ENCODE assay signal across 27 cellular contexts in the genomic region with DNA sequence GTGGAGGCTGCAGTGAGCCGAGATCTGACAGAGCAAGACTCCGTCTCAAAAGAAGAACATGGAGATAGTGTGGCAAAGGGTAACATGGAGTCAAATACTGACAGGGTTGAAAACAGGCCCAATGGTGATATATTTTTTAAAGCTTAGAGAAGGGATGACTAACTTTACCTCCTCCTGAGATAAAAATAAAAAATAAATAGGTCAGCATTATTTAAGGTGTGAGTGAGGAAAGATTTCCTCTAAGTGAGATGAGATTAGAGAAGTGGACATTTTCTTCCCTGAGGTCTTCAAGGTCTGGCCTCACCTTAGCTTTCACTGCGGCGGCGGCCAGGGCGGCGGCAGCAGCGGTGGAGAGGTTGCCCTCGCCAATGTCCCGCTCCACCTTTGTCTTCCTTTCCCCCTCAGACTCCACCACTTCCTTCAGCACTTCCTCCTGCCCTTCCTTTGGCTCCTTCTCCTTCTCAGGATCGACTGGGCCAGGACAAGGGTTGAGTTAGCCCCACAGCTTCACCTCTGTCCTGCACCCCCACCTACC. TPM values are rescaled to one million over a fixed set of nuclear protein-coding genes. Genes with fewer than 3 reads are reported as not detected.
DNase-seq lines count a peak whose midpoint lies in the region; ATAC-seq, FAIRE-seq and TF ChIP-seq lines count a peak whose summit lies in the region.
"Had no signal": no experiment of that assay in that cellular context is flagged by ENCODE, and none has a peak within 500 bp of the region (broad histone marks: within the 10 kb centered on the region; RNA-seq: fewer than 3 reads in every experiment).

No MANE protein-coding gene starts in this region.

- no peak overlapping the region for H3K14ac ChIP-seq in IMR-90 (replicated peaks; ENCODE audit: low read depth, low read length)

- no peak for TF ChIP-seq POLR2A in IMR-90 (IDR thresholded peaks at IDR 0.05; ENCODE audit: low read depth, low read length)
- TF ChIP-seq POLR2A in K562 (conservative IDR thresholded peaks at IDR 0.05), result no peak

- no peak overlapping the region for H2BK120ac ChIP-seq in IMR-90 (ENCODE audit: low read depth, low read length)

- H3K4me2 ChIP-seq in IMR-90 (ENCODE audit: low read depth, low read length), result no peak overlapping the region
- H3K4me2 ChIP-seq in K562 (ENCODE audit: insufficient read depth, low read length), result no peak overlapping the region
- H3K4me2 ChIP-seq: smooth muscle cell had no signal

- FAIRE-seq in K562 (lab: Jason Lieb, UNC), result no peak
- FAIRE-seq: A204.1, pancreas had no signal

- no peak overlapping the region for H4K8ac ChIP-seq in IMR-90 (ENCODE audit: low read depth in 2 of 2, low read length in 2 of 2)

- H3K4me3 Mint-ChIP-seq in activated T-cell treated with anti-CD3 and anti-CD28 coated beads, Interleukin-2, amount 50 U/mL, for 24 hours, result no peak overlapping the region
- H3K4me3 Mint-ChIP-seq in nephron progenitor cell, result no peak overlapping the region
- H3K4me3 Mint-ChIP-seq: nephron had no signal

- H3K18ac ChIP-seq in IMR-90 (ENCODE audit: low read depth, low read length), result no peak overlapping the region

- H4K91ac ChIP-seq in IMR-90 (ENCODE audit: insufficient read depth, low read depth, low read length), result no peak overlapping the region

- H3K4me3 ChIP-seq in IMR-90 (ENCODE audit: insufficient read depth, low read depth, low read length), result no peak overlapping the region
- no peak overlapping the region for H3K4me3 ChIP-seq in K562
- H3K4me3 ChIP-seq: left lung, MG63, pancreas, SJSA1, smooth muscle cell, tibial nerve had no signal

- no peak overlapping the region for H3K56ac ChIP-seq in IMR-90 (ENCODE audit: extremely low read depth, insufficient read depth, low read length)

- no peak overlapping the region for H2AK5ac ChIP-seq in IMR-90 (ENCODE audit: low read depth, low read length)

- WGBS in IMR-90 (ENCODE audit: extremely low coverage in 2 of 2, insufficient read length in 1 of 2), 2 experiments, result 89% methylated on average over 8 of the region's 11 CpGs; no CpG with 5 or more reads in 1 of the 2 experiments
- 97% methylated on average over 11 of the region's 11 CpGs for WGBS in K562 (ENCODE audit: insufficient coverage, low coverage, missing lambda C conversion rate)

- no peak overlapping the region for H3K23ac ChIP-seq in IMR-90 (ENCODE audit: low read depth, low read length)

- H3K79me2 ChIP-seq in K562 (ENCODE audit: control insufficient read depth, insufficient read depth, low read length), result no peaks in the 10 kb centered on the region

- no peak for TF ChIP-seq CTCF in IMR-90 (conservative IDR thresholded peaks at IDR 0.05; ENCODE audit: low read depth, low read length)
- TF ChIP-seq CTCF in K562 (IDR thresholded peaks at IDR 0.05 in 2 of 3, conservative IDR thresholded peaks at IDR 0.05 in 1 of 3; ENCODE audit: insufficient read depth in 2 of 3, low read depth in 1 of 3, low read length in 3 of 3), result no peak
- no peak for TF ChIP-seq CTCF in nephron progenitor cell (IDR thresholded peaks at IDR 0.05)

- peak overlapping the region; percentile 66 for H3K27ac Mint-ChIP-seq in activated T-cell treated with anti-CD3 and anti-CD28 coated beads, Interleukin-2, amount 50 U/mL, for 24 hours
- peak overlapping the region; percentile 89 for H3K27ac Mint-ChIP-seq in nephron progenitor cell

- H4K20me1 ChIP-seq in IMR-90 (ENCODE audit: insufficient read depth, low read length), result peaks cover 9% of the 10 kb centered on the region
- no peaks in the 10 kb centered on the region; the same call in 1 of the 2 replicates for H4K20me1 ChIP-seq in K562 (replicated peaks; ENCODE audit: control insufficient read depth, insufficient read depth, low read length)

- H3K36me3 Mint-ChIP-seq in activated T-cell treated with anti-CD3 and anti-CD28 coated beads, Interleukin-2, amount 50 U/mL, for 24 hours (ENCODE audit: low read depth), result peaks cover 94% of the 10 kb centered on the region
- peaks cover 76% of the 10 kb centered on the region for H3K36me3 Mint-ChIP-seq in nephron progenitor cell (ENCODE audit: low read depth)

- H3K4me1 Mint-ChIP-seq in activated T-cell treated with anti-CD3 and anti-CD28 coated beads, Interleukin-2, amount 50 U/mL, for 24 hours (ENCODE audit: low read depth), result no peaks in the 10 kb centered on the region
- H3K4me1 Mint-ChIP-seq in nephron progenitor cell, result no peaks in the 10 kb centered on the region

- H2BK15ac ChIP-seq in IMR-90 (ENCODE audit: low read depth, low read length), result no peak overlapping the region

- H2AK9ac ChIP-seq in IMR-90 (replicated peaks; ENCODE audit: low read depth, low read length, poor library complexity), result no peak overlapping the region

- dilution Hi-C loops in IMR-90 (cut with HindIII; ENCODE audit: low sequenced_read_pairs, unreplicated experiment), result no loop called here

- intact Hi-C loops in IMR-90 (cut with micrococcal nuclease), result no loop called here
- intact Hi-C loops in K562 (cut with micrococcal nuclease), result no loop called here

- H3K9me3 Mint-ChIP-seq in activated T-cell treated with anti-CD3 and anti-CD28 coated beads, Interleukin-2, amount 50 U/mL, for 24 hours, result no peaks in the 10 kb centered on the region
- no peaks in the 10 kb centered on the region for H3K9me3 Mint-ChIP-seq in nephron progenitor cell
- H3K9me3 Mint-ChIP-seq: nephron had no signal

- H3K9me1 ChIP-seq in IMR-90 (ENCODE audit: insufficient read depth, low read length), result no peaks in the 10 kb centered on the region; the same call in 1 of the 2 replicates
- H3K9me1 ChIP-seq in K562 (ENCODE audit: control insufficient read depth, insufficient read depth, low read length), result no peaks in the 10 kb centered on the region

- in situ Hi-C loops in IMR-90 (cut with MboI; ENCODE audit: low sequenced_read_pairs) (no loop called here), K562 (cut with MboI) (no loop called here)

- H3K9me3 ChIP-seq in IMR-90 (ENCODE audit: control insufficient read depth, insufficient read depth, low read length) (no peaks in the 10 kb centered on the region), K562 (replicated peaks; ENCODE audit: control insufficient read depth, insufficient read depth, low read depth, low read length) (no peaks in the 10 kb centered on the region)
- H3K9me3 ChIP-seq: BE2C, left lung, MG63, pancreas, SJSA1, tibial nerve had no signal

- no peak overlapping the region for H2BK5ac ChIP-seq in IMR-90 (ENCODE audit: low read depth, low read length, poor library complexity, severe bottlenecking)

- TF ChIP-seq RAD21 in IMR-90 (IDR thresholded peaks at IDR 0.05; ENCODE audit: low read length), result no peak
- no peak for TF ChIP-seq RAD21 in K562 (CRISPR knock-in tag; conservative IDR thresholded peaks at IDR 0.05 in 1 of 2, IDR thresholded peaks at IDR 0.05 in 1 of 2)

- no TSS peak for BruUV-seq in IMR-90 (replicated peaks; lab: Mats Ljungman, UMichigan)
- no TSS peak for BruUV-seq in K562 (replicated peaks; lab: Mats Ljungman, UMichigan)

- POLR2A ChIA-PET in IMR-90 (lab: Charles Lee; ENCODE audit: unreplicated experiment), result interaction anchor here (0.6 to 0.8 kb wide), 2 partner anchors 8 to 32 kb away, joined by 3 read pairs; no protein-coding TSS in a partner anchor
- POLR2A ChIA-PET in K562 (lab: Yijun Ruan, JAX), result interaction anchor here (0.6 to 1.4 kb wide), 6 partner anchors 8 to 441 kb away, joined by 3 to 4 read pairs (median 4); no protein-coding TSS in a partner anchor

- peaks cover 3 to 13% of the 10 kb centered on the region in 2 experiments for H3K79me1 ChIP-seq in IMR-90 (ENCODE audit: low read depth in 1 of 2, low read length in 2 of 2)

- no peak overlapping the region for H3K4ac ChIP-seq in IMR-90 (ENCODE audit: low read depth, low read length)

- no peak for TF ChIP-seq EP300 in K562 (IDR thresholded peaks at IDR 0.05; ENCODE audit: low read length)

- no peaks in the 10 kb centered on the region for H3K27me3 ChIP-seq in IMR-90 (ENCODE audit: control insufficient read depth, insufficient read depth, low read length)
- H3K27me3 ChIP-seq in K562 (ENCODE audit: control insufficient read depth in 2 of 2, insufficient read depth in 2 of 2, low read length in 2 of 2), result no peaks in the 10 kb centered on the region
- H3K27me3 ChIP-seq: BE2C, left lung, MG63, pancreas, SJSA1, tibial nerve had no signal

- no peak overlapping the region for H3K9ac ChIP-seq in IMR-90 (ENCODE audit: low read depth, low read length)
- no peak overlapping the region for H3K9ac ChIP-seq in K562 (ENCODE audit: insufficient read depth in 1 of 2, low read depth in 2 of 2, low read length in 2 of 2)

- no peak overlapping the region for H2AFZ ChIP-seq in IMR-90 (replicated peaks; ENCODE audit: low read length, poor library complexity)
- H2AFZ ChIP-seq in K562 (ENCODE audit: low read depth, low read length), result no peak overlapping the region

- H3K27ac ChIP-seq in IMR-90 (ENCODE audit: insufficient read depth, low read length) (no peak overlapping the region), K562 (ENCODE audit: extremely low read depth, low read depth, low read length) (no peak overlapping the region)
- H3K27ac ChIP-seq: pancreas, SJSA1, tibial nerve had no signal

- ATAC-seq in IMR-90 (ENCODE audit: low read depth) (no peak), K562 (no peak), HG03460 (IDR thresholded peaks at IDR 0.05; ENCODE audit: unreplicated experiment) (no peak)
- ATAC-seq: left lung, pancreas had no signal

- CTCF ChIA-PET in IMR-90 (lab: Yijun Ruan, JAX), result no interaction called here
- CTCF ChIA-PET in K562 (lab: Yijun Ruan, JAX; ENCODE audit: low intra/inter-chr PET ratio), result no interaction called here

- H3K27me3 Mint-ChIP-seq in activated T-cell treated with anti-CD3 and anti-CD28 coated beads, Interleukin-2, amount 50 U/mL, for 24 hours, result no peaks in the 10 kb centered on the region
- H3K27me3 Mint-ChIP-seq in nephron progenitor cell (ENCODE audit: low read depth, poor library complexity), result peaks cover 9% of the 10 kb centered on the region

- H2BK20ac ChIP-seq in IMR-90 (ENCODE audit: low read depth, low read length), result no peak overlapping the region

- H3K4me1 ChIP-seq in IMR-90 (ENCODE audit: control insufficient read depth, insufficient read depth, low read length) (no peaks in the 10 kb centered on the region), K562 (replicated peaks in 1 of 2; ENCODE audit: control insufficient read depth in 2 of 2, insufficient read depth in 2 of 2, low read length in 2 of 2) (peaks cover under 1 to 6% of the 10 kb centered on the region in 2 experiments; a peak in 3 of 5 replicates)
- H3K4me1 ChIP-seq: BE2C, left lung, pancreas, SJSA1, tibial nerve had no signal

- H3K36me3 ChIP-seq in IMR-90 (ENCODE audit: control insufficient read depth, insufficient read depth, low read length) (peaks cover 77% of the 10 kb centered on the region), K562 (ENCODE audit: control insufficient read depth, insufficient read depth, low read length) (peaks cover 92% of the 10 kb centered on the region)

- no peak overlapping the region for H4K5ac ChIP-seq in IMR-90 (ENCODE audit: low read depth, low read length)

- no peak for DNase-seq in activated T-cell treated with anti-CD3 and anti-CD28 coated beads, Interleukin-2, amount 50 U/mL, for 24 hours
- no peak for DNase-seq in activated T-cell treated with anti-CD3 and anti-CD28 coated beads for 4 hours
- no peak for DNase-seq in IMR-90
- DNase-seq in K562 (ENCODE audit: extremely low read depth in 1 of 4, low spot score in 3 of 4), result no peak
- no peak for DNase-seq in nephron progenitor cell
- DNase-seq in HT-29 (ENCODE audit: low spot score), result no peak
- no peak for DNase-seq in NCI-H345 (lab: John Stamatoyannopoulos, UW)
- DNase-seq: activated CD4-positive, CD25-positive, alpha-beta regulatory T cell treated with anti-CD3 and anti-CD28 coated beads, Interleukin-2, amount 50 U/mL, for 72 hours; BE2C; DMS53; hypothalamus; KG1; left lung; MG63; NCI-H2081; NCI-H446; NCI-H82; pancreas; retina; stimulated activated CD4-positive, alpha-beta T cell treated with anti-CD3 and anti-CD28 coated beads, Interleukin-1b, Interleukin-23, amount 100 ng/mL, for 48 hours; stimulated activated CD8-positive, alpha-beta memory T cell treated with anti-CD3 and anti-CD28 coated beads, Interleukin-4, amount 100 ng/mL, for 48 hours had no signal

RNA-seq across cellular contexts. Expression of a gene that starts 11.1 kb away (rescaled TPM):
- total RNA-seq in IMR-90 (2012; rRNA removed), result 4,816 and 6,155 TPM in 2 replicates
- 6,979 and 8,569 TPM in 2 replicates for polyA plus RNA-seq in IMR-90 (2012; rRNA removed)
- polyA plus RNA-seq in IMR-90 (2012; cell fraction: cytosol; rRNA removed), result 4,737 and 9,751 TPM in 2 replicates
- 1,664 and 4,642 TPM in 2 replicates for polyA plus RNA-seq in IMR-90 (2012; cell fraction: nucleus; rRNA removed; ENCODE audit: low replicate concordance)
- 310 and 505 TPM in 2 replicates for total RNA-seq in K562 (2011; cell fraction: chromatin; rRNA removed; ENCODE audit: low replicate concordance)
- 376 and 393 TPM in 2 replicates for total RNA-seq in K562 (2011; cell fraction: nucleolus; rRNA removed)
- 418 and 429 TPM in 2 replicates for total RNA-seq in K562 (2011; cell fraction: nucleoplasm; rRNA removed)
- total RNA-seq in K562 (2014; rRNA removed), result 732 and 768 TPM in 2 replicates
- total RNA-seq in K562 (2014; rRNA removed; fragmentation: Illumina TruSeq; extraction: Trizol), result 816 and 934 TPM in 2 replicates
- total RNA-seq in K562 (2015; rRNA removed; fragmentation: Illumina TruSeq; extraction: Trizol), result 939 and 958 TPM in 2 replicates
- 535 and 557 TPM in 2 replicates for total RNA-seq in K562 (2021)
- polyA plus RNA-seq in K562 (2011; rRNA removed), result 1,427 and 1,548 TPM in 2 replicates
- 926 and 1,517 TPM in 2 replicates for polyA plus RNA-seq in K562 (2011; cell fraction: cytosol; rRNA removed)
- polyA plus RNA-seq in K562 (2011; cell fraction: nucleus; rRNA removed), result 539 and 809 TPM in 2 replicates
- polyA plus RNA-seq in K562 (2012), result 904 and 962 TPM in 2 replicates
- 745 and 824 TPM in 2 replicates for polyA plus RNA-seq in K562 (2014; fragmentation: Illumina TruSeq; extraction: Trizol)
- 1,000 to 10,000 TPM; 1,377 to 1,664 TPM for polyA plus RNA-seq in K562 (2014; fragmentation: Nextera tagmentation; extraction: Ambion mirVana)
- polyA plus RNA-seq in K562 (2014; rRNA removed), result 954 and 1,028 TPM in 2 replicates
- 374 and 408 TPM in 2 replicates for polyA minus RNA-seq in K562 (2011; rRNA and poly(A)+ RNA removed)
- 157 and 158 TPM in 2 replicates for polyA minus RNA-seq in K562 (2011; cell fraction: cytosol; rRNA and poly(A)+ RNA removed)
- 136 and 283 TPM in 2 replicates for polyA minus RNA-seq in K562 (2011; cell fraction: nucleus; rRNA and poly(A)+ RNA removed)
- total RNA-seq in HT-29 (2014; rRNA removed; shearing (Covaris generic)), result 918 and 956 TPM in 2 replicates

RNA-seq across cellular contexts. Expression of a gene that starts 16.9 kb away (rescaled TPM):
- total RNA-seq in IMR-90 (2012; rRNA removed) (78.3 and 90.0 TPM in 2 replicates), K562 (2014; rRNA removed) (67.3 and 70.7 TPM in 2 replicates), K562 (2014; rRNA removed; fragmentation: Illumina TruSeq; extraction: Trizol) (32.9 and 42.8 TPM in 2 replicates), K562 (2015; rRNA removed; fragmentation: Illumina TruSeq; extraction: Trizol) (65.2 and 69.4 TPM in 2 replicates), K562 (2021) (77.3 and 95.4 TPM in 2 replicates)
- polyA plus RNA-seq in IMR-90 (2012; rRNA removed) (112 and 117 TPM in 2 replicates), K562 (2011; rRNA removed) (65.7 and 66.5 TPM in 2 replicates), K562 (2014; fragmentation: Illumina TruSeq; extraction: Trizol) (55.7 and 65.2 TPM in 2 replicates), K562 (2014; fragmentation: Nextera tagmentation; extraction: Ambion mirVana) (10 to 100 TPM; 48.2 to 68.6 TPM), K562 (2014; rRNA removed) (69.7 and 75.5 TPM in 2 replicates)
- polyA plus RNA-seq in IMR-90 (2012; cell fraction: cytosol; rRNA removed), result 121 and 135 TPM in 2 replicates
- polyA plus RNA-seq in IMR-90 (2012; cell fraction: nucleus; rRNA removed; ENCODE audit: low replicate concordance), result 47.4 and 68.8 TPM in 2 replicates
- 35.1 and 55.9 TPM in 2 replicates for total RNA-seq in K562 (2011; cell fraction: chromatin; rRNA removed; ENCODE audit: low replicate concordance)
- total RNA-seq in K562 (2011; cell fraction: nucleolus; rRNA removed), result 41.3 and 44.7 TPM in 2 replicates
- total RNA-seq in K562 (2011; cell fraction: nucleoplasm; rRNA removed), result 39.9 and 49.7 TPM in 2 replicates
- polyA plus RNA-seq in K562 (2011; cell fraction: cytosol; rRNA removed), result 64.6 and 71.6 TPM in 2 replicates
- 40.3 and 43.8 TPM in 2 replicates for polyA plus RNA-seq in K562 (2011; cell fraction: nucleus; rRNA removed)
- 67.7 and 86.1 TPM in 2 replicates for polyA plus RNA-seq in K562 (2012)
- 29.8 and 36.9 TPM in 2 replicates for polyA minus RNA-seq in K562 (2011; rRNA and poly(A)+ RNA removed)
- 14.5 and 23.7 TPM in 2 replicates for polyA minus RNA-seq in K562 (2011; cell fraction: cytosol; rRNA and poly(A)+ RNA removed)
- 14.0 and 19.5 TPM in 2 replicates for polyA minus RNA-seq in K562 (2011; cell fraction: nucleus; rRNA and poly(A)+ RNA removed)
- total RNA-seq in HT-29 (2014; rRNA removed; shearing (Covaris generic)), result 45.6 TPM in 2 replicates

RNA-seq across cellular contexts. Expression of a gene that starts 20.0 kb away (rescaled TPM):
- 41.4 and 42.3 TPM in 2 replicates for total RNA-seq in IMR-90 (2012; rRNA removed)
- 43.8 and 44.3 TPM in 2 replicates for polyA plus RNA-seq in IMR-90 (2012; rRNA removed)
- 13.3 and 20.0 TPM in 2 replicates for polyA plus RNA-seq in IMR-90 (2012; cell fraction: cytosol; rRNA removed)
- 107 and 224 TPM in 2 replicates for polyA plus RNA-seq in IMR-90 (2012; cell fraction: nucleus; rRNA removed; ENCODE audit: low replicate concordance)
- 585 and 631 TPM in 2 replicates for total RNA-seq in K562 (2011; cell fraction: chromatin; rRNA removed; ENCODE audit: low replicate concordance)
- 245 and 259 TPM in 2 replicates for total RNA-seq in K562 (2011; cell fraction: nucleolus; rRNA removed)
- 295 and 306 TPM in 2 replicates for total RNA-seq in K562 (2011; cell fraction: nucleoplasm; rRNA removed)
- 30.8 and 32.4 TPM in 2 replicates for total RNA-seq in K562 (2014; rRNA removed)
- total RNA-seq in K562 (2014; rRNA removed; fragmentation: Illumina TruSeq; extraction: Trizol), result 36.6 and 41.1 TPM in 2 replicates
- total RNA-seq in K562 (2015; rRNA removed; fragmentation: Illumina TruSeq; extraction: Trizol), result 35.0 and 35.9 TPM in 2 replicates
- total RNA-seq in K562 (2021), result 70.2 and 86.0 TPM in 2 replicates
- polyA plus RNA-seq in K562 (2011; rRNA removed), result 45.1 and 64.6 TPM in 2 replicates
- polyA plus RNA-seq in K562 (2011; cell fraction: cytosol; rRNA removed), result 21.5 and 23.9 TPM in 2 replicates
- polyA plus RNA-seq in K562 (2011; cell fraction: nucleus; rRNA removed), result 217 and 238 TPM in 2 replicates
- polyA plus RNA-seq in K562 (2012), result 80.2 and 85.8 TPM in 2 replicates
- polyA plus RNA-seq in K562 (2014; fragmentation: Illumina TruSeq; extraction: Trizol), result 75.9 and 84.8 TPM in 2 replicates
- 10 to 100 TPM; 11.9 to 29.1 TPM for polyA plus RNA-seq in K562 (2014; fragmentation: Nextera tagmentation; extraction: Ambion mirVana)
- 49.8 and 54.0 TPM in 2 replicates for polyA plus RNA-seq in K562 (2014; rRNA removed)
- 86.2 and 108 TPM in 2 replicates for polyA minus RNA-seq in K562 (2011; rRNA and poly(A)+ RNA removed)
- polyA minus RNA-seq in K562 (2011; cell fraction: cytosol; rRNA and poly(A)+ RNA removed), result 50.7 and 61.7 TPM in 2 replicates
- polyA minus RNA-seq in K562 (2011; cell fraction: nucleus; rRNA and poly(A)+ RNA removed), result 101 and 155 TPM in 2 replicates
- total RNA-seq in HT-29 (2014; rRNA removed; shearing (Covaris generic)), result 15.5 and 20.2 TPM in 2 replicates

RNA-seq across cellular contexts. Expression of a gene that starts 41.2 kb away (rescaled TPM):
- total RNA-seq in IMR-90 (2012; rRNA removed) (137 and 150 TPM in 2 replicates), K562 (2014; rRNA removed) (176 and 237 TPM in 2 replicates), K562 (2014; rRNA removed; fragmentation: Illumina TruSeq; extraction: Trizol) (113 and 132 TPM in 2 replicates), K562 (2015; rRNA removed; fragmentation: Illumina TruSeq; extraction: Trizol) (132 and 133 TPM in 2 replicates), K562 (2021) (237 and 251 TPM in 2 replicates)
- polyA plus RNA-seq in IMR-90 (2012; rRNA removed) (153 and 157 TPM in 2 replicates), K562 (2011; rRNA removed) (164 and 228 TPM in 2 replicates), K562 (2014; fragmentation: Illumina TruSeq; extraction: Trizol) (396 and 420 TPM in 2 replicates), K562 (2014; fragmentation: Nextera tagmentation; extraction: Ambion mirVana) (100 to 1,000 TPM; 156 to 194 TPM), K562 (2014; rRNA removed) (146 and 160 TPM in 2 replicates)
- polyA plus RNA-seq in IMR-90 (2012; cell fraction: cytosol; rRNA removed), result 133 and 158 TPM in 2 replicates
- polyA plus RNA-seq in IMR-90 (2012; cell fraction: nucleus; rRNA removed; ENCODE audit: low replicate concordance), result 156 and 212 TPM in 2 replicates
- 495 and 946 TPM in 2 replicates for total RNA-seq in K562 (2011; cell fraction: chromatin; rRNA removed; ENCODE audit: low replicate concordance)
- total RNA-seq in K562 (2011; cell fraction: nucleolus; rRNA removed), result 651 and 665 TPM in 2 replicates
- total RNA-seq in K562 (2011; cell fraction: nucleoplasm; rRNA removed), result 590 and 653 TPM in 2 replicates
- 207 and 344 TPM in 2 replicates for polyA plus RNA-seq in K562 (2011; cell fraction: cytosol; rRNA removed)
- polyA plus RNA-seq in K562 (2011; cell fraction: nucleus; rRNA removed), result 429 and 469 TPM in 2 replicates
- polyA plus RNA-seq in K562 (2012), result 168 and 357 TPM in 2 replicates
- 245 and 274 TPM in 2 replicates for polyA minus RNA-seq in K562 (2011; rRNA and poly(A)+ RNA removed)
- polyA minus RNA-seq in K562 (2011; cell fraction: cytosol; rRNA and poly(A)+ RNA removed), result 212 and 259 TPM in 2 replicates
- polyA minus RNA-seq in K562 (2011; cell fraction: nucleus; rRNA and poly(A)+ RNA removed), result 126 and 169 TPM in 2 replicates
- 81.1 and 103 TPM in 2 replicates for total RNA-seq in HT-29 (2014; rRNA removed; shearing (Covaris generic))

RNA-seq across cellular contexts. Expression of a gene that starts 51.2 kb away (rescaled TPM):
- total RNA-seq in IMR-90 (2012; rRNA removed) (3.3 and 3.6 TPM in 2 replicates), K562 (2014; rRNA removed) (2.2 and 2.3 TPM in 2 replicates), K562 (2014; rRNA removed; fragmentation: Illumina TruSeq; extraction: Trizol) (2.4 and 2.7 TPM in 2 replicates), K562 (2015; rRNA removed; fragmentation: Illumina TruSeq; extraction: Trizol) (3.0 and 3.8 TPM in 2 replicates), K562 (2021) (3.3 and 4.1 TPM in 2 replicates)
- polyA plus RNA-seq in IMR-90 (2012; rRNA removed) (1.1 and 1.5 TPM in 2 replicates), K562 (2011; rRNA removed) (1.0 and 1.1 TPM in 2 replicates), K562 (2014; fragmentation: Illumina TruSeq; extraction: Trizol) (1.6 and 1.9 TPM in 2 replicates), K562 (2014; fragmentation: Nextera tagmentation; extraction: Ambion mirVana) (under 1 TPM; 0.31 to 0.46 TPM), K562 (2014; rRNA removed) (1.4 and 1.7 TPM in 2 replicates)
- 0.48 and 1.1 TPM in 2 replicates for polyA plus RNA-seq in IMR-90 (2012; cell fraction: cytosol; rRNA removed)
- polyA plus RNA-seq in IMR-90 (2012; cell fraction: nucleus; rRNA removed; ENCODE audit: low replicate concordance), result 1.7 and 2.8 TPM in 2 replicates
- 9.2 and 15.6 TPM in 2 replicates for total RNA-seq in K562 (2011; cell fraction: chromatin; rRNA removed; ENCODE audit: low replicate concordance)
- 12.5 and 14.0 TPM in 2 replicates for total RNA-seq in K562 (2011; cell fraction: nucleolus; rRNA removed)
- total RNA-seq in K562 (2011; cell fraction: nucleoplasm; rRNA removed), result 16.0 and 23.7 TPM in 2 replicates
- 1.1 and 1.5 TPM in 2 replicates for polyA plus RNA-seq in K562 (2011; cell fraction: cytosol; rRNA removed)
- 3.3 and 4.3 TPM in 2 replicates for polyA plus RNA-seq in K562 (2011; cell fraction: nucleus; rRNA removed)
- 1.9 and 2.8 TPM in 2 replicates for polyA plus RNA-seq in K562 (2012)
- polyA minus RNA-seq in K562 (2011; rRNA and poly(A)+ RNA removed), result 5.3 and 6.2 TPM in 2 replicates
- 0.95 and 1.5 TPM in 2 replicates for polyA minus RNA-seq in K562 (2011; cell fraction: cytosol; rRNA and poly(A)+ RNA removed)
- polyA minus RNA-seq in K562 (2011; cell fraction: nucleus; rRNA and poly(A)+ RNA removed), result 9.2 and 17.8 TPM in 2 replicates
- total RNA-seq in HT-29 (2014; rRNA removed; shearing (Covaris generic)), result 3.9 and 4.1 TPM in 2 replicates
